In the genomic region with DNA sequence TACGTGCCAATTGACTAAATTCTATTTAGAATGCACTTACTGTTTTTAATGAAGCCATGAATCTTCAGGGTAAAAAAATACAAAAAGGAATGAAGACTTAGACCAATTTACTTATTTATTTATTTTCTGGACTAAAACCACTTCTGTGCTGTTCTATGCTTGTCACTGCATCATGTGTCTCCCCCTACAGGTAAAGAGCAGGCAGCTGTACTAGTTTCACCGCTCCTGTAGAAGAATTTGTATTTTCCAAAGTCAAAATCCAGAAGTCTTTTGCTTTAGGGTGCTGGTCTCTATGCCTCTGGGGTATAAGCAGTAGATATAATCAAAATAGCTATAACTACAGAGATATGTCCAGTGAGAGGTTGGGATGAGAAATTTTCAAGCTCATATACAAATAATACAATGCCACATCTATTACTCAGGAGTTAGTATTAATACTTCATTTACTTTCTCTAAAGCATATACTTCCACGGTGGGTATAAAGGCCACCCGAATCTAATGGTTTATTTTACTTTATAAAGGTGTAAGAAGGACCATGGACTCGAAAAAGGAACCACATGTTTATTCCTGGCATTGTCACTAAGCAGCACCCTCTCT, we compare ENCODE assay signal across 8 cellular contexts.
DNase-seq lines count a peak whose midpoint lies in the region; ATAC-seq and TF ChIP-seq lines count a peak whose summit lies in the region.

No MANE protein-coding gene starts in this region.

- H3K36me3 Mint-ChIP-seq in activated CD8-positive, alpha-beta memory T cell treated with anti-CD3 and anti-CD28 coated beads, Interleukin-2, amount 10 ng/mL, durations not matched to agents 7 days and 5 days, result peaks cover 1% of the 10 kb centered on the region
- H3K36me3 Mint-ChIP-seq in H9 (ENCODE audit: insufficient read depth in 1 of 3, low read depth in 3 of 3) (no peaks in the 10 kb centered on the region), WTC11 (no peaks in the 10 kb centered on the region)

- H3K4me1 ChIP-seq in H9 (ENCODE audit: insufficient read depth, low read length), result no peaks in the 10 kb centered on the region

- CTCF ChIA-PET in activated CD8-positive, alpha-beta memory T cell treated with anti-CD3 and anti-CD28 coated beads, Interleukin-2, amount 10 ng/mL, durations not matched to agents 7 days and 5 days (lab: Charles Lee), result interaction anchor here (0.9 to 4.8 kb wide), 41 partner anchors 9 to 297 kb away, joined by 3 to 82 read pairs (median 7); no protein-coding TSS in a partner anchor
- CTCF ChIA-PET in WTC11 (lab: Charles Lee), result interaction anchor here (0.6 to 2.5 kb wide), 17 partner anchors 9 to 324 kb away, joined by 3 to 12 read pairs (median 4); no protein-coding TSS in a partner anchor

- H4K91ac ChIP-seq in H9 (ENCODE audit: insufficient read length, low read depth, low read length), result no peak overlapping the region

- H3K14ac ChIP-seq in H9 (ENCODE audit: insufficient read depth, low read length), result no peak overlapping the region

- H2BK15ac ChIP-seq in H9 (ENCODE audit: low read depth, low read length), result no peak overlapping the region

- no peak overlapping the region for H3K4me3 Mint-ChIP-seq in activated CD8-positive, alpha-beta memory T cell treated with anti-CD3 and anti-CD28 coated beads, Interleukin-2, amount 10 ng/mL, durations not matched to agents 7 days and 5 days
- H3K4me3 Mint-ChIP-seq in H9 (no peak overlapping the region), WTC11 (no peak overlapping the region)

- H2AK5ac ChIP-seq in H9 (ENCODE audit: insufficient read length, low read length), result no peak overlapping the region

- H2AFZ ChIP-seq in H9 (ENCODE audit: low read length), result no peak overlapping the region

- no peak overlapping the region for H2BK20ac ChIP-seq in H9 (ENCODE audit: low read depth, low read length, poor library complexity, severe bottlenecking)

- no peaks in the 10 kb centered on the region for H3K9me3 ChIP-seq in H9 (ENCODE audit: control insufficient read depth, low read depth, low read length)

- H3K27ac ChIP-seq in H9 (ENCODE audit: insufficient read length, low read depth, low read length), result no peak overlapping the region

- H3K27me3 Mint-ChIP-seq in activated CD8-positive, alpha-beta memory T cell treated with anti-CD3 and anti-CD28 coated beads, Interleukin-2, amount 10 ng/mL, durations not matched to agents 7 days and 5 days, result no peaks in the 10 kb centered on the region
- H3K27me3 Mint-ChIP-seq in H9 (ENCODE audit: low read depth) (no peaks in the 10 kb centered on the region), WTC11 (ENCODE audit: low read depth) (no peaks in the 10 kb centered on the region)

- no peak overlapping the region for H3K4ac ChIP-seq in H9 (ENCODE audit: low read depth, low read length)

- no peak overlapping the region for H3K18ac ChIP-seq in H9 (ENCODE audit: insufficient read length, low read depth, low read length)

- H3K56ac ChIP-seq in H9 (ENCODE audit: insufficient read length, low read depth, low read length), result no peak overlapping the region

- H4K20me1 ChIP-seq in H9 (ENCODE audit: control insufficient read depth, insufficient read depth, insufficient read length), result no peaks in the 10 kb centered on the region

- no CpG with 5 or more reads among the region's 5 CpGs for WGBS in H9 (ENCODE audit: extremely low coverage, insufficient read length, low lambda C conversion rate)

- H4K8ac ChIP-seq in H9 (replicated peaks; ENCODE audit: insufficient read length, low read depth, low read length), result no peak overlapping the region

- H3K4me2 ChIP-seq in H9 (ENCODE audit: insufficient read depth, insufficient read length, low read length), result no peak overlapping the region

- peak; percentile 57 for DNase-seq in activated CD8-positive, alpha-beta memory T cell treated with anti-CD3 and anti-CD28 coated beads, Interleukin-2, amount 10 ng/mL, durations not matched to agents 7 days and 5 days
- DNase-seq in activated CD8-positive, alpha-beta memory T cell treated with anti-CD3 and anti-CD28 coated beads, Interleukin-2, amount 50 U/mL, for 48 hours, result no peak
- DNase-seq in H9 (no peak), NCI-H2081 treated with DMSO at 0.1 percent for 48 hours (lab: John Stamatoyannopoulos, UW) (peak; percentile 13), WTC11 (ENCODE audit: low spot score) (no peak), fibroblast of peridontal ligament (ENCODE audit: extremely low read depth) (peak; percentile 92), non-pigmented ciliary epithelial cell (ENCODE audit: low read depth) (peak; percentile 57)

- H3K27ac Mint-ChIP-seq in activated CD8-positive, alpha-beta memory T cell treated with anti-CD3 and anti-CD28 coated beads, Interleukin-2, amount 10 ng/mL, durations not matched to agents 7 days and 5 days, result no peak overlapping the region
- H3K27ac Mint-ChIP-seq in H9, result no peak overlapping the region
- no peak overlapping the region for H3K27ac Mint-ChIP-seq in WTC11

- no peaks in the 10 kb centered on the region for H3K27me3 ChIP-seq in H9 (ENCODE audit: insufficient read depth, low read length)

- ATAC-seq in activated CD8-positive, alpha-beta memory T cell treated with anti-CD3 and anti-CD28 coated beads, Interleukin-2, amount 10 ng/mL, durations not matched to agents 7 days and 5 days, result peak; percentile 77
- ATAC-seq in WTC11, result peak; percentile 82
- ATAC-seq in HG02840 (IDR thresholded peaks at IDR 0.05; ENCODE audit: low FRiP score, unreplicated experiment), result no peak

- H3K23ac ChIP-seq in H9 (ENCODE audit: insufficient read length, low read depth, low read length), result no peak overlapping the region

- POLR2A ChIA-PET in WTC11 (lab: Charles Lee), result no interaction called here

- no peaks in the 10 kb centered on the region for H3K79me1 ChIP-seq in H9 (ENCODE audit: insufficient read depth, low read depth, low read length, poor library complexity, severe bottlenecking)

- no peak overlapping the region for H2BK5ac ChIP-seq in H9 (ENCODE audit: insufficient read length, low read length)

- no peaks in the 10 kb centered on the region for H3K9me3 Mint-ChIP-seq in activated CD8-positive, alpha-beta memory T cell treated with anti-CD3 and anti-CD28 coated beads, Interleukin-2, amount 10 ng/mL, durations not matched to agents 7 days and 5 days (ENCODE audit: low read depth)
- H3K9me3 Mint-ChIP-seq in H9 (no peaks in the 10 kb centered on the region), WTC11 (no peaks in the 10 kb centered on the region)

- no peak overlapping the region for H3K9ac ChIP-seq in H9 (ENCODE audit: extremely low read depth, insufficient read length, low read length)

- no peak overlapping the region for H2BK12ac ChIP-seq in H9 (ENCODE audit: insufficient read length, low read depth, low read length)

- H3K23me2 ChIP-seq in H9 (ENCODE audit: insufficient read length, low read depth, low read length, poor library complexity, severe bottlenecking), result no peaks in the 10 kb centered on the region

- TF ChIP-seq CTCF in H9 (conservative IDR thresholded peaks at IDR 0.05) (peak; percentile 88), WTC11 (IDR thresholded peaks at IDR 0.05) (peak; percentile 60)

- H3K79me2 ChIP-seq in H9 (ENCODE audit: insufficient read depth, low read length), result no peaks in the 10 kb centered on the region

- peaks cover 40% of the 10 kb centered on the region for H3K4me1 Mint-ChIP-seq in activated CD8-positive, alpha-beta memory T cell treated with anti-CD3 and anti-CD28 coated beads, Interleukin-2, amount 10 ng/mL, durations not matched to agents 7 days and 5 days
- H3K4me1 Mint-ChIP-seq in H9 (no peaks in the 10 kb centered on the region), WTC11 (no peaks in the 10 kb centered on the region)

- no peak overlapping the region for H3T11ph ChIP-seq in H9 (ENCODE audit: low read length)

- H2BK120ac ChIP-seq in H9 (ENCODE audit: low read depth, low read length, poor library complexity, severe bottlenecking), result no peak overlapping the region

- H4K5ac ChIP-seq in H9 (ENCODE audit: insufficient read length, low read depth, low read length), result no peak overlapping the region

TF ChIP-seq in WTC11, 78 proteins besides CTCF, POLR2A, EP300 and RAD21 (continues in another document):
- TF ChIP-seq KAT7 (CRISPR knock-in tag; IDR thresholded peaks at IDR 0.05; ENCODE audit: borderline replicate concordance) (no peak), PRDM15 (CRISPR knock-in tag; IDR thresholded peaks at IDR 0.05) (no peak), ZSCAN18 (CRISPR knock-in tag; IDR thresholded peaks at IDR 0.05) (no peak)

Comparison
In these comparisons a context has a peak if more than half of its experiments do, and no peak if none do; other contexts are left out.
1. DNase-seq: peak in activated CD8-positive, alpha-beta memory T cell treated with anti-CD3 and anti-CD28 coated beads, Interleukin-2, amount 10 ng/mL, durations not matched to agents 7 days and 5 days (single experiment), NCI-H2081 treated with DMSO at 0.1 percent for 48 hours (single experiment), fibroblast of peridontal ligament (single experiment) and non-pigmented ciliary epithelial cell (single experiment); none in activated CD8-positive, alpha-beta memory T cell treated with anti-CD3 and anti-CD28 coated beads, Interleukin-2, amount 50 U/mL, for 48 hours (single experiment), H9 (single experiment) and WTC11 (single experiment).